14 cellular contexts compared by ENCODE assay signal in genomic region chr1:32338637-32339145, GRCh38. TPM values are rescaled to one million over a fixed set of nuclear protein-coding genes. Genes with fewer than 3 reads are reported as not detected.
DNase-seq lines count a peak whose midpoint lies in the region; ATAC-seq and TF ChIP-seq lines count a peak whose summit lies in the region.
"Had no signal": no experiment of that assay in that cellular context is flagged by ENCODE, and none has a peak within 500 bp of the region (broad histone marks: within the 10 kb centered on the region; RNA-seq: fewer than 3 reads in every experiment).

No MANE protein-coding gene starts in this region.

- TF ChIP-seq RAD21 in IMR-90 (IDR thresholded peaks at IDR 0.05; ENCODE audit: low read length): no peak

- H4K5ac ChIP-seq in IMR-90 (ENCODE audit: low read depth, low read length): no peak overlapping the region

- DNase-seq in IMR-90 (no peak), GM19240 (ENCODE audit: insufficient read length, low spot score) (no peak), NCI-H524 (lab: John Stamatoyannopoulos, UW) (no peak), DMS 273 treated with DMSO at 0.1 percent for 48 hours (lab: John Stamatoyannopoulos, UW) (no peak)
- no peak for DNase-seq in natural killer cell treated with Interleukin-12 subunit alpha and Interleukin-12 subunit beta and Interleukin-15 and Interleukin-18, amount 100 ng/mL, for 72 hours (ENCODE audit: low spot score)
- DNase-seq in activated T-helper 1 cell treated with anti-CD3 and anti-CD28 coated beads, Interleukin-12 subunit alpha, Interleukin-12 subunit beta, Interleukin-2, Interleukin-4 antibody, amounts not matched to agents 30 ng/mL and 10 ng/mL and 1 ng/mL, durations not matched to agents 14 hours and 24 hours and 36 hours (ENCODE audit: low spot score): no peak
- DNase-seq: erythroblast; psoas muscle; stimulated activated CD4-positive, alpha-beta T cell treated with anti-CD3 and anti-CD28 coated beads, Interleukin-2, amount 100 ng/mL, for 48 hours had no signal

- H3K27ac Mint-ChIP-seq in natural killer cell treated with Interleukin-12 subunit alpha and Interleukin-12 subunit beta and Interleukin-15 and Interleukin-18, amount 100 ng/mL, for 72 hours: peak overlapping the region; percentile 6 to 21
- no peak overlapping the region for H3K27ac Mint-ChIP-seq in activated T-helper 1 cell treated with anti-CD3 and anti-CD28 coated beads, Interleukin-12 subunit alpha, Interleukin-12 subunit beta, Interleukin-2, Interleukin-4 antibody, amounts not matched to agents 30 ng/mL and 10 ng/mL and 1 ng/mL, durations not matched to agents 14 hours and 24 hours and 36 hours

- H3K27ac ChIP-seq in BLaER1 (peak overlapping the region; percentile 4; the same call in 1 of the 2 replicates), IMR-90 (ENCODE audit: insufficient read depth, low read length) (no peak overlapping the region), cingulate gyrus (ENCODE audit: low read depth, low read length) (peak overlapping the region; percentile 100)
- H3K27ac ChIP-seq: hepatocyte, lower lobe of right lung, psoas muscle, SK-N-MC had no signal

- no peak for TF ChIP-seq POLR2A in IMR-90 (IDR thresholded peaks at IDR 0.05; ENCODE audit: low read depth, low read length)

- H3K9ac ChIP-seq in BLaER1 (peak overlapping the region; percentile 57; the same call in 1 of the 2 replicates), IMR-90 (ENCODE audit: low read depth, low read length) (no peak overlapping the region)

- H3K4me3 ChIP-seq in BLaER1 (0 out of 2 replicates have a peak overlapping the region, but pooled peaks have one; percentile 5), IMR-90 (ENCODE audit: insufficient read depth, low read depth, low read length) (no peak overlapping the region)
- H3K4me3 ChIP-seq: hepatocyte, lower lobe of right lung, psoas muscle, SK-N-MC had no signal

- no peak overlapping the region for H2AFZ ChIP-seq in IMR-90 (replicated peaks; ENCODE audit: low read length, poor library complexity)
- H2AFZ ChIP-seq: hepatocyte had no signal

- POLR2A ChIA-PET in IMR-90 (lab: Charles Lee; ENCODE audit: unreplicated experiment): no interaction called here

- no peak overlapping the region for H3K56ac ChIP-seq in IMR-90 (ENCODE audit: extremely low read depth, insufficient read depth, low read length)

- dilution Hi-C loops in IMR-90 (cut with HindIII; ENCODE audit: low sequenced_read_pairs, unreplicated experiment): no loop called here

- H3K4ac ChIP-seq in IMR-90 (ENCODE audit: low read depth, low read length): no peak overlapping the region

- H2BK20ac ChIP-seq in IMR-90 (ENCODE audit: low read depth, low read length): no peak overlapping the region

- no peak overlapping the region; the same call in 1 of the 2 replicates for H2AK5ac ChIP-seq in IMR-90 (ENCODE audit: low read depth, low read length)

- intact Hi-C loops in IMR-90 (cut with micrococcal nuclease): loop anchor here (5.0 kb wide), 1 partner anchor 54 kb away; the partner anchor contains the start of gene BSDC1
- intact Hi-C loops in activated T-helper 1 cell treated with anti-CD3 and anti-CD28 coated beads, Interleukin-12 subunit alpha, Interleukin-12 subunit beta, Interleukin-2, Interleukin-4 antibody, amounts not matched to agents 30 ng/mL and 10 ng/mL and 1 ng/mL, durations not matched to agents 14 hours and 24 hours and 36 hours (cut with micrococcal nuclease): loop anchor here (10.0 kb wide), 1 partner anchor 404 kb away; the partner anchor contains the start of gene PTP4A2

- no peak overlapping the region for H4K91ac ChIP-seq in IMR-90 (ENCODE audit: insufficient read depth, low read depth, low read length)

- H3K36me3 ChIP-seq in BLaER1 (peaks cover 11% of the 10 kb centered on the region), IMR-90 (ENCODE audit: control insufficient read depth, insufficient read depth, low read length) (peaks cover 8% of the 10 kb centered on the region)
- H3K36me3 ChIP-seq: lower lobe of right lung had no signal

- BruUV-seq in IMR-90 (replicated peaks; lab: Mats Ljungman, UMichigan): no TSS peak

- in situ Hi-C loops in IMR-90 (cut with MboI; ENCODE audit: low sequenced_read_pairs): no loop called here

- no peaks in the 10 kb centered on the region for H3K9me3 Mint-ChIP-seq in natural killer cell treated with Interleukin-12 subunit alpha and Interleukin-12 subunit beta and Interleukin-15 and Interleukin-18, amount 100 ng/mL, for 72 hours
- no peaks in the 10 kb centered on the region for H3K9me3 Mint-ChIP-seq in activated T-helper 1 cell treated with anti-CD3 and anti-CD28 coated beads, Interleukin-12 subunit alpha, Interleukin-12 subunit beta, Interleukin-2, Interleukin-4 antibody, amounts not matched to agents 30 ng/mL and 10 ng/mL and 1 ng/mL, durations not matched to agents 14 hours and 24 hours and 36 hours

- H2AK9ac ChIP-seq in IMR-90 (replicated peaks; ENCODE audit: low read depth, low read length, poor library complexity): peak overlapping the region; percentile 69

- no peaks in the 10 kb centered on the region for H3K27me3 Mint-ChIP-seq in natural killer cell treated with Interleukin-12 subunit alpha and Interleukin-12 subunit beta and Interleukin-15 and Interleukin-18, amount 100 ng/mL, for 72 hours
- H3K27me3 Mint-ChIP-seq in activated T-helper 1 cell treated with anti-CD3 and anti-CD28 coated beads, Interleukin-12 subunit alpha, Interleukin-12 subunit beta, Interleukin-2, Interleukin-4 antibody, amounts not matched to agents 30 ng/mL and 10 ng/mL and 1 ng/mL, durations not matched to agents 14 hours and 24 hours and 36 hours (ENCODE audit: insufficient read depth): peaks cover 4% of the 10 kb centered on the region

- no peak overlapping the region for H3K18ac ChIP-seq in IMR-90 (ENCODE audit: low read depth, low read length)

- H4K20me1 ChIP-seq in BLaER1 (peaks cover 33% of the 10 kb centered on the region), IMR-90 (ENCODE audit: insufficient read depth, low read length) (peaks cover 17% of the 10 kb centered on the region)

- TF ChIP-seq CTCF in IMR-90 (conservative IDR thresholded peaks at IDR 0.05; ENCODE audit: low read depth, low read length): no peak

- H3K4me1 Mint-ChIP-seq in natural killer cell treated with Interleukin-12 subunit alpha and Interleukin-12 subunit beta and Interleukin-15 and Interleukin-18, amount 100 ng/mL, for 72 hours (ENCODE audit: low read depth in 2 of 2): peaks cover 36 to 43% of the 10 kb centered on the region in 2 donors
- peaks cover 54% of the 10 kb centered on the region for H3K4me1 Mint-ChIP-seq in activated T-helper 1 cell treated with anti-CD3 and anti-CD28 coated beads, Interleukin-12 subunit alpha, Interleukin-12 subunit beta, Interleukin-2, Interleukin-4 antibody, amounts not matched to agents 30 ng/mL and 10 ng/mL and 1 ng/mL, durations not matched to agents 14 hours and 24 hours and 36 hours (ENCODE audit: low read depth)

- no peak overlapping the region for H2BK5ac ChIP-seq in IMR-90 (ENCODE audit: low read depth, low read length, poor library complexity, severe bottlenecking)

- no peak overlapping the region for H2BK120ac ChIP-seq in IMR-90 (ENCODE audit: low read depth, low read length)

- H3K14ac ChIP-seq in IMR-90 (replicated peaks; ENCODE audit: low read depth, low read length): peak overlapping the region; percentile 58

- no peak for ATAC-seq in IMR-90 (ENCODE audit: low read depth)
- ATAC-seq in natural killer cell treated with Interleukin-12 subunit alpha and Interleukin-12 subunit beta and Interleukin-15 and Interleukin-18, amount 100 ng/mL, for 72 hours: no peak
- ATAC-seq: psoas muscle had no signal

- H2BK15ac ChIP-seq in IMR-90 (ENCODE audit: low read depth, low read length): no peak overlapping the region

- H3K4me3 Mint-ChIP-seq in natural killer cell treated with Interleukin-12 subunit alpha and Interleukin-12 subunit beta and Interleukin-15 and Interleukin-18, amount 100 ng/mL, for 72 hours: no peak overlapping the region
- no peak overlapping the region for H3K4me3 Mint-ChIP-seq in activated T-helper 1 cell treated with anti-CD3 and anti-CD28 coated beads, Interleukin-12 subunit alpha, Interleukin-12 subunit beta, Interleukin-2, Interleukin-4 antibody, amounts not matched to agents 30 ng/mL and 10 ng/mL and 1 ng/mL, durations not matched to agents 14 hours and 24 hours and 36 hours

- H3K27me3 ChIP-seq in BLaER1 (no peaks in the 10 kb centered on the region), IMR-90 (ENCODE audit: control insufficient read depth, insufficient read depth, low read length) (no peaks in the 10 kb centered on the region)
- H3K27me3 ChIP-seq: hepatocyte had no signal

- CTCF ChIA-PET in IMR-90 (lab: Yijun Ruan, JAX): no interaction called here

- H3K9me3 ChIP-seq in BLaER1: no peaks in the 10 kb centered on the region
- no peaks in the 10 kb centered on the region for H3K9me3 ChIP-seq in IMR-90 (ENCODE audit: control insufficient read depth, insufficient read depth, low read length)
- H3K9me3 ChIP-seq: lower lobe of right lung, psoas muscle had no signal

- WGBS in IMR-90 (ENCODE audit: extremely low coverage in 2 of 2, insufficient read length in 1 of 2), 2 experiments: 83% methylated on average over 10 of the region's 14 CpGs; no CpG with 5 or more reads in 1 of the 2 experiments

- H3K36me3 Mint-ChIP-seq in natural killer cell treated with Interleukin-12 subunit alpha and Interleukin-12 subunit beta and Interleukin-15 and Interleukin-18, amount 100 ng/mL, for 72 hours: no peaks in the 10 kb centered on the region
- H3K36me3 Mint-ChIP-seq in activated T-helper 1 cell treated with anti-CD3 and anti-CD28 coated beads, Interleukin-12 subunit alpha, Interleukin-12 subunit beta, Interleukin-2, Interleukin-4 antibody, amounts not matched to agents 30 ng/mL and 10 ng/mL and 1 ng/mL, durations not matched to agents 14 hours and 24 hours and 36 hours (ENCODE audit: low read depth): peaks cover 6% of the 10 kb centered on the region

- H3K23ac ChIP-seq in IMR-90 (ENCODE audit: low read depth, low read length): no peak overlapping the region

- no peak overlapping the region for H4K8ac ChIP-seq in IMR-90 (ENCODE audit: low read depth in 2 of 2, low read length in 2 of 2)

- H3K9me1 ChIP-seq in IMR-90 (ENCODE audit: insufficient read depth, low read length): no peaks in the 10 kb centered on the region; the same call in 1 of the 2 replicates

- H3K79me1 ChIP-seq in IMR-90 (ENCODE audit: low read depth in 1 of 2, low read length in 2 of 2): peaks cover 7 to 19% of the 10 kb centered on the region in 2 experiments; a peak in 3 of 4 replicates

- H3K4me2 ChIP-seq in BLaER1 (peak overlapping the region; percentile 97), IMR-90 (ENCODE audit: low read depth, low read length) (no peak overlapping the region)
- H3K4me2 ChIP-seq: hepatocyte had no signal

- H3K4me1 ChIP-seq in BLaER1 (peaks cover 67% of the 10 kb centered on the region), IMR-90 (ENCODE audit: control insufficient read depth, insufficient read depth, low read length) (peaks cover 5% of the 10 kb centered on the region)
- H3K4me1 ChIP-seq: psoas muscle had no signal

RNA-seq across cellular contexts. Expression of gene MARCKSL1, which starts 2.7 kb away (rescaled TPM):
- total RNA-seq in IMR-90 (2012; rRNA removed): 34.7 and 37.5 TPM in 2 replicates
- polyA plus RNA-seq in IMR-90 (2012; rRNA removed): 199 and 218 TPM in 2 replicates
- polyA plus RNA-seq in IMR-90 (2012; cell fraction: cytosol; rRNA removed): 217 and 260 TPM in 2 replicates
- polyA plus RNA-seq in IMR-90 (2012; cell fraction: nucleus; rRNA removed; ENCODE audit: low replicate concordance): 68.1 and 74.1 TPM in 2 replicates
- 10 to 100 TPM; 11.8 to 35.9 TPM for total RNA-seq in natural killer cell treated with Interleukin-12 subunit alpha and Interleukin-12 subunit beta and Interleukin-15 and Interleukin-18, amount 100 ng/mL, for 72 hours
- total RNA-seq in activated T-helper 1 cell treated with anti-CD3 and anti-CD28 coated beads, Interleukin-12 subunit alpha, Interleukin-12 subunit beta, Interleukin-2, Interleukin-4 antibody, amounts not matched to agents 30 ng/mL and 10 ng/mL and 1 ng/mL, durations not matched to agents 14 hours and 24 hours and 36 hours: 31.6 and 31.8 TPM in 2 replicates

RNA-seq across cellular contexts. Expression of gene FAM229A, which starts 23.6 kb away (rescaled TPM):
- 0.28 and 0.36 TPM in 2 replicates for total RNA-seq in IMR-90 (2012; rRNA removed)
- polyA plus RNA-seq in IMR-90 (2012; rRNA removed): 3.9 and 4.3 TPM in 2 replicates
- polyA plus RNA-seq in IMR-90 (2012; cell fraction: cytosol; rRNA removed): 0.64 and 1.4 TPM in 2 replicates
- polyA plus RNA-seq in IMR-90 (2012; cell fraction: nucleus; rRNA removed; ENCODE audit: low replicate concordance): 73.8 and 94.1 TPM in 2 replicates
- 10 to 100 TPM in 1 of 2 donors, 1 to 10 TPM in 1; 6.2 to 13.4 TPM for total RNA-seq in natural killer cell treated with Interleukin-12 subunit alpha and Interleukin-12 subunit beta and Interleukin-15 and Interleukin-18, amount 100 ng/mL, for 72 hours
- total RNA-seq in activated T-helper 1 cell treated with anti-CD3 and anti-CD28 coated beads, Interleukin-12 subunit alpha, Interleukin-12 subunit beta, Interleukin-2, Interleukin-4 antibody, amounts not matched to agents 30 ng/mL and 10 ng/mL and 1 ng/mL, durations not matched to agents 14 hours and 24 hours and 36 hours: 4.0 TPM in 2 replicates

RNA-seq across cellular contexts. Expression of gene TSSK3, which starts 23.6 kb away (rescaled TPM):
- not detected in 2 replicates for total RNA-seq in IMR-90 (2012; rRNA removed)
- 0.24 and 0.96 TPM in 2 replicates for polyA plus RNA-seq in IMR-90 (2012; rRNA removed)
- 0.15 TPM in 1 of 2 replicates, not detected in the other for polyA plus RNA-seq in IMR-90 (2012; cell fraction: cytosol; rRNA removed)
- polyA plus RNA-seq in IMR-90 (2012; cell fraction: nucleus; rRNA removed; ENCODE audit: low replicate concordance): 1.7 and 2.9 TPM in 2 replicates
- total RNA-seq in natural killer cell treated with Interleukin-12 subunit alpha and Interleukin-12 subunit beta and Interleukin-15 and Interleukin-18, amount 100 ng/mL, for 72 hours: under 1 TPM in 1 of 2 donors, not detected in 1; 0.36 TPM
- 0.51 and 1.3 TPM in 2 replicates for total RNA-seq in activated T-helper 1 cell treated with anti-CD3 and anti-CD28 coated beads, Interleukin-12 subunit alpha, Interleukin-12 subunit beta, Interleukin-2, Interleukin-4 antibody, amounts not matched to agents 30 ng/mL and 10 ng/mL and 1 ng/mL, durations not matched to agents 14 hours and 24 hours and 36 hours

RNA-seq across cellular contexts. Expression of gene HDAC1, which starts 46.8 kb away (rescaled TPM):
- 88.9 and 95.5 TPM in 2 replicates for total RNA-seq in IMR-90 (2012; rRNA removed)
- 131 and 139 TPM in 2 replicates for polyA plus RNA-seq in IMR-90 (2012; rRNA removed)
- 61.2 and 72.2 TPM in 2 replicates for polyA plus RNA-seq in IMR-90 (2012; cell fraction: cytosol; rRNA removed)
- 148 and 372 TPM in 2 replicates for polyA plus RNA-seq in IMR-90 (2012; cell fraction: nucleus; rRNA removed; ENCODE audit: low replicate concordance)
- total RNA-seq in natural killer cell treated with Interleukin-12 subunit alpha and Interleukin-12 subunit beta and Interleukin-15 and Interleukin-18, amount 100 ng/mL, for 72 hours: 100 to 1,000 TPM; 186 to 225 TPM
- 177 and 179 TPM in 2 replicates for total RNA-seq in activated T-helper 1 cell treated with anti-CD3 and anti-CD28 coated beads, Interleukin-12 subunit alpha, Interleukin-12 subunit beta, Interleukin-2, Interleukin-4 antibody, amounts not matched to agents 30 ng/mL and 10 ng/mL and 1 ng/mL, durations not matched to agents 14 hours and 24 hours and 36 hours

RNA-seq across cellular contexts. Expression of gene BSDC1, which starts 55.5 kb away (rescaled TPM):
- total RNA-seq in IMR-90 (2012; rRNA removed): 50.8 and 60.4 TPM in 2 replicates
- 50.4 and 56.8 TPM in 2 replicates for polyA plus RNA-seq in IMR-90 (2012; rRNA removed)
- polyA plus RNA-seq in IMR-90 (2012; cell fraction: cytosol; rRNA removed): 31.5 and 48.4 TPM in 2 replicates
- polyA plus RNA-seq in IMR-90 (2012; cell fraction: nucleus; rRNA removed; ENCODE audit: low replicate concordance): 81.3 and 110 TPM in 2 replicates
- total RNA-seq in natural killer cell treated with Interleukin-12 subunit alpha and Interleukin-12 subunit beta and Interleukin-15 and Interleukin-18, amount 100 ng/mL, for 72 hours: 10 to 100 TPM; 55.6 to 68.2 TPM
- 48.8 and 50.3 TPM in 2 replicates for total RNA-seq in activated T-helper 1 cell treated with anti-CD3 and anti-CD28 coated beads, Interleukin-12 subunit alpha, Interleukin-12 subunit beta, Interleukin-2, Interleukin-4 antibody, amounts not matched to agents 30 ng/mL and 10 ng/mL and 1 ng/mL, durations not matched to agents 14 hours and 24 hours and 36 hours
